ENCODE assay signal across 13 cellular contexts in genomic region chr1:116496898-116497297, GRCh38.
A peak's percentile ranks its signal among the peaks of the same experiment; 100 is the strongest.
DNase-seq lines count a peak whose midpoint lies in the region; ATAC-seq and TF ChIP-seq lines count a peak whose summit lies in the region.
"Had no signal": no experiment of that assay in that cellular context is flagged by ENCODE, and none has a peak within 500 bp of the region (broad histone marks: within the 10 kb centered on the region; RNA-seq: fewer than 3 reads in every experiment).

No MANE protein-coding gene starts in this region.

- no peaks in the 10 kb centered on the region for H4K20me1 ChIP-seq in BLaER1 treated with 17β-estradiol and CSF1 and Interleukin-3, amounts not matched to agents 10 nM and 100 nM

- H3K4me3 Mint-ChIP-seq in Calu3 (ENCODE audit: low read depth, unreplicated experiment) (no peak overlapping the region), nephron (no peak overlapping the region)
- no peak overlapping the region for H3K4me3 Mint-ChIP-seq in central memory CD8-positive, alpha-beta T cell
- H3K4me3 Mint-ChIP-seq: activated naive CD4-positive, alpha-beta T cell treated with anti-CD3 and anti-CD28 coated beads, Interleukin-2, amount 50 U/mL, for 24 hours; activated T-cell treated with anti-CD3 and anti-CD28 coated beads, Interleukin-2, amount 50 U/mL, for 24 hours had no signal

- H3K27ac Mint-ChIP-seq in Calu3 (ENCODE audit: unreplicated experiment) (peak overlapping the region; percentile 73), nephron (peak overlapping the region; percentile 5 to 88 (median 50))
- peak overlapping the region; percentile 78 for H3K27ac Mint-ChIP-seq in central memory CD8-positive, alpha-beta T cell (ENCODE audit: low read depth)
- no peak overlapping the region for H3K27ac Mint-ChIP-seq in activated naive CD4-positive, alpha-beta T cell treated with anti-CD3 and anti-CD28 coated beads, Interleukin-2, amount 50 U/mL, for 72 hours
- H3K27ac Mint-ChIP-seq: activated naive CD4-positive, alpha-beta T cell treated with anti-CD3 and anti-CD28 coated beads, Interleukin-2, amount 50 U/mL, for 24 hours; activated T-cell treated with anti-CD3 and anti-CD28 coated beads, Interleukin-2, amount 50 U/mL, for 24 hours had no signal

- H3K4me1 ChIP-seq in BLaER1 treated with 17β-estradiol and CSF1 and Interleukin-3, amounts not matched to agents 10 nM and 100 nM, result peaks cover 30 to 100% (median 97%) of the 10 kb centered on the region in 10 experiments
- H3K4me1 ChIP-seq: SJCRH30 had no signal

- peaks cover 0 to 64% (median 27%) of the 10 kb centered on the region in 11 experiments; a peak in 14 of 22 replicates for H3K36me3 ChIP-seq in BLaER1 treated with 17β-estradiol and CSF1 and Interleukin-3, amounts not matched to agents 10 nM and 100 nM
- H3K36me3 ChIP-seq: SJCRH30 had no signal

- no peaks in the 10 kb centered on the region for H3K9me3 ChIP-seq in BLaER1 treated with 17β-estradiol and CSF1 and Interleukin-3, amounts not matched to agents 10 nM and 100 nM (replicated peaks in 1 of 11)
- H3K9me3 ChIP-seq: SJCRH30 had no signal

- intact Hi-C loops in Calu3 (cut with micrococcal nuclease; ENCODE audit: unreplicated experiment), result no loop called here

- no TSS peak for BruUV-seq in Calu3 (replicated peaks; lab: Mats Ljungman, UMichigan)

- CTCF ChIA-PET in Calu3 (lab: Charles Lee), result interaction anchor here (1.5 to 3.6 kb wide), 2 partner anchors 357 to 358 kb away, joined by 8 to 93 read pairs; no protein-coding TSS in a partner anchor

- H3K4me1 Mint-ChIP-seq in Calu3 (ENCODE audit: low read depth, unreplicated experiment) (peaks cover 62% of the 10 kb centered on the region), nephron (peaks cover 34% of the 10 kb centered on the region)
- H3K4me1 Mint-ChIP-seq in central memory CD8-positive, alpha-beta T cell, result peaks cover 28% of the 10 kb centered on the region

- no peaks in the 10 kb centered on the region for H3K27me3 ChIP-seq in BLaER1 treated with 17β-estradiol and CSF1 and Interleukin-3, amounts not matched to agents 10 nM and 100 nM
- H3K27me3 ChIP-seq: SJCRH30 had no signal

- DNase-seq in Calu3 (no peak), D341Med (ENCODE audit: low spot score) (no peak), NCI-H2107 treated with DMSO at 0.1 percent for 48 hours (lab: John Stamatoyannopoulos, UW; ENCODE audit: unreplicated experiment) (no peak)
- DNase-seq in central memory CD8-positive, alpha-beta T cell (ENCODE audit: low spot score in 2 of 2), result no peak
- DNase-seq in activated naive CD4-positive, alpha-beta T cell treated with anti-CD3 and anti-CD28 coated beads, Interleukin-2, amount 50 U/mL, for 72 hours (ENCODE audit: low spot score in 2 of 2), result no peak
- no peak for DNase-seq in stimulated activated CD4-positive, alpha-beta T cell treated with anti-CD3 and anti-CD28 coated beads, Interleukin-15, amount 100 ng/mL, for 24 hours
- DNase-seq: activated T-cell treated with anti-CD3 and anti-CD28 coated beads, Interleukin-2, amount 50 U/mL, for 24 hours; NCI-H1092; SJCRH30; stimulated activated CD4-positive, alpha-beta T cell treated with anti-CD3 and anti-CD28 coated beads, Interleukin-4, amount 100 ng/mL, for 24 hours had no signal

- no peak for ATAC-seq in central memory CD8-positive, alpha-beta T cell (replicated peaks; ENCODE audit: extremely low read depth, poor library complexity, severe bottlenecking)
- no peak for ATAC-seq in activated naive CD4-positive, alpha-beta T cell treated with anti-CD3 and anti-CD28 coated beads, Interleukin-2, amount 50 U/mL, for 72 hours

- H3K27ac ChIP-seq in BLaER1 treated with 17β-estradiol and CSF1 and Interleukin-3, amounts not matched to agents 10 nM and 100 nM, result peak overlapping the region; percentile 9 to 99 (median 98)
- H3K27ac ChIP-seq: SJCRH30 had no signal

- peak overlapping the region; percentile 56 to 96 (median 83) for H3K4me2 ChIP-seq in BLaER1 treated with 17β-estradiol and CSF1 and Interleukin-3, amounts not matched to agents 10 nM and 100 nM

- H3K4me3 ChIP-seq in BLaER1 treated with 17β-estradiol and CSF1 and Interleukin-3, amounts not matched to agents 10 nM and 100 nM, result peak overlapping the region in 6 of 10 experiments; percentile 30 to 59 (median 41); a peak in 7 of 20 replicates
- H3K4me3 ChIP-seq: SJCRH30 had no signal

- H3K9ac ChIP-seq in BLaER1 treated with 17β-estradiol and CSF1 and Interleukin-3, amounts not matched to agents 10 nM and 100 nM, result peak overlapping the region in 10 of 11 experiments; percentile 37 to 70 (median 64); a peak in 17 of 22 replicates

- no peak for TF ChIP-seq CTCF in Calu3 (IDR thresholded peaks at IDR 0.05; ENCODE audit: unreplicated experiment)
- no peak for TF ChIP-seq CTCF in nephron (IDR thresholded peaks at IDR 0.05; ENCODE audit: unreplicated experiment in 3 of 3)

- H3K9me3 Mint-ChIP-seq in Calu3 (ENCODE audit: low read depth, unreplicated experiment), result no peaks in the 10 kb centered on the region
- H3K9me3 Mint-ChIP-seq in central memory CD8-positive, alpha-beta T cell, result no peaks in the 10 kb centered on the region
- H3K9me3 Mint-ChIP-seq in nephron, result no peaks in the 10 kb centered on the region
- no peaks in the 10 kb centered on the region for H3K9me3 Mint-ChIP-seq in activated naive CD4-positive, alpha-beta T cell treated with anti-CD3 and anti-CD28 coated beads, Interleukin-2, amount 50 U/mL, for 72 hours
- H3K9me3 Mint-ChIP-seq: activated naive CD4-positive, alpha-beta T cell treated with anti-CD3 and anti-CD28 coated beads, Interleukin-2, amount 50 U/mL, for 24 hours; activated T-cell treated with anti-CD3 and anti-CD28 coated beads, Interleukin-2, amount 50 U/mL, for 24 hours had no signal

- H3K36me3 Mint-ChIP-seq in Calu3 (ENCODE audit: insufficient read depth, unreplicated experiment) (peaks cover 4% of the 10 kb centered on the region), nephron (ENCODE audit: low read depth) (no peaks in the 10 kb centered on the region)
- peaks cover 2% of the 10 kb centered on the region for H3K36me3 Mint-ChIP-seq in central memory CD8-positive, alpha-beta T cell (ENCODE audit: insufficient read depth)
- H3K36me3 Mint-ChIP-seq in activated naive CD4-positive, alpha-beta T cell treated with anti-CD3 and anti-CD28 coated beads, Interleukin-2, amount 50 U/mL, for 72 hours, result no peaks in the 10 kb centered on the region
- H3K36me3 Mint-ChIP-seq: activated naive CD4-positive, alpha-beta T cell treated with anti-CD3 and anti-CD28 coated beads, Interleukin-2, amount 50 U/mL, for 24 hours had no signal

- H3K27me3 Mint-ChIP-seq in Calu3 (ENCODE audit: unreplicated experiment) (no peaks in the 10 kb centered on the region), nephron (ENCODE audit: low read depth) (no peaks in the 10 kb centered on the region)
- H3K27me3 Mint-ChIP-seq in central memory CD8-positive, alpha-beta T cell, result no peaks in the 10 kb centered on the region
- H3K27me3 Mint-ChIP-seq: activated naive CD4-positive, alpha-beta T cell treated with anti-CD3 and anti-CD28 coated beads, Interleukin-2, amount 50 U/mL, for 24 hours; activated T-cell treated with anti-CD3 and anti-CD28 coated beads, Interleukin-2, amount 50 U/mL, for 24 hours had no signal

Comparison
In these comparisons a context has a peak if more than half of its experiments do, and no peak if none do; other contexts are left out.
1. H3K27ac Mint-ChIP-seq: peak in Calu3 (single experiment), central memory CD8-positive, alpha-beta T cell (single experiment) and nephron (3 of 3); none in activated naive CD4-positive, alpha-beta T cell treated with anti-CD3 and anti-CD28 coated beads, Interleukin-2, amount 50 U/mL, for 72 hours (0 of 2).